1 cellular context compared by ENCODE assay signal in genomic region chr16:20741555-20742285, GRCh38.
A peak's percentile ranks its signal among the peaks of the same experiment; 100 is the strongest.
TF ChIP-seq lines count a peak whose summit lies in the region.

THUMPD1 (minus strand) TSS chr16:20741818; CDS start chr16:20741739, 79 bp downstream.

TF ChIP-seq in K562, 482 proteins besides CTCF, POLR2A, EP300 and RAD21 (continued from another document and continues in another):
- TF ChIP-seq PRDM10 (IDR thresholded peaks at IDR 0.05; ENCODE audit: partially characterized antibody) (no peak), ZNF253 (CRISPR knock-in tag; conservative IDR thresholded peaks at IDR 0.05) (no peak), ZNF324 (CRISPR knock-in tag; IDR thresholded peaks at IDR 0.05) (peak; percentile 53; the same call in 1 of the 2 replicates), ZNF717 (CRISPR knock-in tag; IDR thresholded peaks at IDR 0.05) (no peak), HMGN3 (IDR thresholded peaks at IDR 0.05; ENCODE audit: borderline replicate concordance, extremely low read depth, insufficient read length, low read depth, low read length) (peak; percentile 79), RFX5 (IDR thresholded peaks at IDR 0.05; ENCODE audit: low read depth, low read length) (no peak), ZFX (CRISPR knock-in tag; IDR thresholded peaks at IDR 0.05) (peak; percentile 78), RFX7 (CRISPR knock-in tag; IDR thresholded peaks at IDR 0.05) (no peak), ZNF121 (CRISPR knock-in tag; conservative IDR thresholded peaks at IDR 0.05) (no peak; the same call in 1 of the 2 replicates), RFX1 (IDR thresholded peaks at IDR 0.05) (no peak), FOSL1 (tag; conservative IDR thresholded peaks at IDR 0.05) (no peak), ZNF79 (CRISPR knock-in tag; IDR thresholded peaks at IDR 0.05; ENCODE audit: low read depth) (no peak), ZNF584 (CRISPR knock-in tag; IDR thresholded peaks at IDR 0.05; ENCODE audit: low read depth) (no peak), ZNF57 (CRISPR knock-in tag; IDR thresholded peaks at IDR 0.05) (no peak), CCAR2 (IDR thresholded peaks at IDR 0.05; ENCODE audit: low read depth, low read length) (no peak), TEAD2 (tag; IDR thresholded peaks at IDR 0.05) (no peak), FOXJ2 (tag; IDR thresholded peaks at IDR 0.05) (no peak), FUS (optimal IDR thresholded peaks at IDR 0.05; ENCODE audit: low read depth, low read length) (no peak), ZNF407 (IDR thresholded peaks at IDR 0.05; ENCODE audit: low read depth) (no peak), CLOCK (CRISPR knock-in tag; IDR thresholded peaks at IDR 0.05; ENCODE audit: borderline replicate concordance) (no peak), ZBTB11 (CRISPR knock-in tag; IDR thresholded peaks at IDR 0.05) (no peak; a peak in 1 of 6 replicates)
- TF ChIP-seq, protein P1, sequence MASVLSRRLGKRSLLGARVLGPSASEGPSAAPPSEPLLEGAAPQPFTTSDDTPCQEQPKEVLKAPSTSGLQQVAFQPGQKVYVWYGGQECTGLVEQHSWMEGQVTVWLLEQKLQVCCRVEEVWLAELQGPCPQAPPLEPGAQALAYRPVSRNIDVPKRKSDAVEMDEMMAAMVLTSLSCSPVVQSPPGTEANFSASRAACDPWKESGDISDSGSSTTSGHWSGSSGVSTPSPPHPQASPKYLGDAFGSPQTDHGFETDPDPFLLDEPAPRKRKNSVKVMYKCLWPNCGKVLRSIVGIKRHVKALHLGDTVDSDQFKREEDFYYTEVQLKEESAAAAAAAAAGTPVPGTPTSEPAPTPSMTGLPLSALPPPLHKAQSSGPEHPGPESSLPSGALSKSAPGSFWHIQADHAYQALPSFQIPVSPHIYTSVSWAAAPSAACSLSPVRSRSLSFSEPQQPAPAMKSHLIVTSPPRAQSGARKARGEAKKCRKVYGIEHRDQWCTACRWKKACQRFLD (CRISPR knock-in tag; IDR thresholded peaks at IDR 0.05): peak; percentile 88
- TF ChIP-seq, protein P2, sequence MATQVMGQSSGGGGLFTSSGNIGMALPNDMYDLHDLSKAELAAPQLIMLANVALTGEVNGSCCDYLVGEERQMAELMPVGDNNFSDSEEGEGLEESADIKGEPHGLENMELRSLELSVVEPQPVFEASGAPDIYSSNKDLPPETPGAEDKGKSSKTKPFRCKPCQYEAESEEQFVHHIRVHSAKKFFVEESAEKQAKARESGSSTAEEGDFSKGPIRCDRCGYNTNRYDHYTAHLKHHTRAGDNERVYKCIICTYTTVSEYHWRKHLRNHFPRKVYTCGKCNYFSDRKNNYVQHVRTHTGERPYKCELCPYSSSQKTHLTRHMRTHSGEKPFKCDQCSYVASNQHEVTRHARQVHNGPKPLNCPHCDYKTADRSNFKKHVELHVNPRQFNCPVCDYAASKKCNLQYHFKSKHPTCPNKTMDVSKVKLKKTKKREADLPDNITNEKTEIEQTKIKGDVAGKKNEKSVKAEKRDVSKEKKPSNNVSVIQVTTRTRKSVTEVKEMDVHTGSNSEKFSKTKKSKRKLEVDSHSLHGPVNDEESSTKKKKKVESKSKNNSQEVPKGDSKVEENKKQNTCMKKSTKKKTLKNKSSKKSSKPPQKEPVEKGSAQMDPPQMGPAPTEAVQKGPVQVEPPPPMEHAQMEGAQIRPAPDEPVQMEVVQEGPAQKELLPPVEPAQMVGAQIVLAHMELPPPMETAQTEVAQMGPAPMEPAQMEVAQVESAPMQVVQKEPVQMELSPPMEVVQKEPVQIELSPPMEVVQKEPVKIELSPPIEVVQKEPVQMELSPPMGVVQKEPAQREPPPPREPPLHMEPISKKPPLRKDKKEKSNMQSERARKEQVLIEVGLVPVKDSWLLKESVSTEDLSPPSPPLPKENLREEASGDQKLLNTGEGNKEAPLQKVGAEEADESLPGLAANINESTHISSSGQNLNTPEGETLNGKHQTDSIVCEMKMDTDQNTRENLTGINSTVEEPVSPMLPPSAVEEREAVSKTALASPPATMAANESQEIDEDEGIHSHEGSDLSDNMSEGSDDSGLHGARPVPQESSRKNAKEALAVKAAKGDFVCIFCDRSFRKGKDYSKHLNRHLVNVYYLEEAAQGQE (CRISPR knock-in tag; IDR thresholded peaks at IDR 0.05; ENCODE audit: low read depth): peak; percentile 81
- TF ChIP-seq, protein P3, sequence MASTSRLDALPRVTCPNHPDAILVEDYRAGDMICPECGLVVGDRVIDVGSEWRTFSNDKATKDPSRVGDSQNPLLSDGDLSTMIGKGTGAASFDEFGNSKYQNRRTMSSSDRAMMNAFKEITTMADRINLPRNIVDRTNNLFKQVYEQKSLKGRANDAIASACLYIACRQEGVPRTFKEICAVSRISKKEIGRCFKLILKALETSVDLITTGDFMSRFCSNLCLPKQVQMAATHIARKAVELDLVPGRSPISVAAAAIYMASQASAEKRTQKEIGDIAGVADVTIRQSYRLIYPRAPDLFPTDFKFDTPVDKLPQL (IDR thresholded peaks at IDR 0.05; ENCODE audit: extremely low read depth, insufficient read length): no peak
- TF ChIP-seq, protein P4, sequence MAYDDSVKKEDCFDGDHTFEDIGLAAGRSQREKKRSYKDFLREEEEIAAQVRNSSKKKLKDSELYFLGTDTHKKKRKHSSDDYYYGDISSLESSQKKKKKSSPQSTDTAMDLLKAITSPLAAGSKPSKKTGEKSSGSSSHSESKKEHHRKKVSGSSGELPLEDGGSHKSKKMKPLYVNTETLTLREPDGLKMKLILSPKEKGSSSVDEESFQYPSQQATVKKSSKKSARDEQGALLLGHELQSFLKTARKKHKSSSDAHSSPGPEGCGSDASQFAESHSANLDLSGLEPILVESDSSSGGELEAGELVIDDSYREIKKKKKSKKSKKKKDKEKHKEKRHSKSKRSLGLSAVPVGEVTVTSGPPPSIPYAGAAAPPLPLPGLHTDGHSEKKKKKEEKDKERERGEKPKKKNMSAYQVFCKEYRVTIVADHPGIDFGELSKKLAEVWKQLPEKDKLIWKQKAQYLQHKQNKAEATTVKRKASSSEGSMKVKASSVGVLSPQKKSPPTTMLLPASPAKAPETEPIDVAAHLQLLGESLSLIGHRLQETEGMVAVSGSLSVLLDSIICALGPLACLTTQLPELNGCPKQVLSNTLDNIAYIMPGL (CRISPR knock-in tag; IDR thresholded peaks at IDR 0.05): peak; percentile 69
